15 cellular contexts compared by ENCODE assay signal in the genomic region with DNA sequence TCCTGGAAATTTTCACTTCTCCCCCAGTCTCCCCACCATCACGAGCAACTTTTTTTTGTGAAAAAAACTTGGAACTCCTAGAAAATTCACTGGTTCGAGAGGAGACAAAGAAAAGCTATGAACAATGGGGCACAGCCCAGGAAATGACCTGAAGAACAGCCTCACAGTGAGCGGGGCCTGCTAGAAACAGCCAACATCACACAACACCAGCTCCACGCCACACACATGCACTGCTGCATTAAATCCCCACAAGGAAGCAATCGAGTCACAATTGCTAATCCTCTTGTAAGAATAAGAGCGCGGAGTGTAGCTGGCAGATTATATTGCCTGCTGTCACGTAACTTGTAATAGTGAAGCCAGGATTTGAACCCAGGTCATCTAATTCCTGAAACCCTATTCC.
"Had no signal": no experiment of that assay in that cellular context is flagged by ENCODE, and none has a peak within 500 bp of the region (broad histone marks: within the 10 kb centered on the region; RNA-seq: fewer than 3 reads in every experiment).

No MANE protein-coding gene starts in this region.

- ATAC-seq: activated naive CD4-positive, alpha-beta T cell treated with anti-CD3 and anti-CD28 coated beads, Interleukin-2, amount 50 U/mL, for 72 hours; activated T-cell treated with anti-CD3 and anti-CD28 coated beads, Interleukin-2, amount 50 U/mL, for 4 hours; SK-N-SH treated with all-trans-retinoic acid at 6 μM for 48 hours had no signal

- H3K27me3 ChIP-seq: dorsolateral prefrontal cortex, heart right ventricle, right atrium auricular region, tibial nerve had no signal

- H3K9ac ChIP-seq: parathyroid adenoma had no signal

- H3K36me3 ChIP-seq: left ventricle myocardium inferior had no signal

- H3K4me3 ChIP-seq: dorsolateral prefrontal cortex, heart right ventricle, left ventricle myocardium inferior, right atrium auricular region, skin epidermis, tibial nerve had no signal

- H3K27me3 Mint-ChIP-seq: activated B cell treated with CpG ODN at 0.5 μM for 24 hours had no signal

- H3K79me2 ChIP-seq: parathyroid adenoma had no signal

- H3K9me3 ChIP-seq: heart right ventricle, left ventricle myocardium inferior, right atrium auricular region, tibial nerve had no signal

- DNase-seq: activated B cell treated with CpG ODN at 0.5 μM for 24 hours; activated CD4-positive, alpha-beta T cell treated with anti-CD3 and anti-CD28 coated beads, Interleukin-2, amount 50 U/mL, for 4 hours; activated effector memory CD4-positive, alpha-beta T cell treated with anti-CD3 and anti-CD28 coated beads, Interleukin-2, amount 50 U/mL, for 16 hours; activated T-cell treated with anti-CD3 and anti-CD28 coated beads, Interleukin-2, amount 50 U/mL, for 4 hours; amniotic stem cell; dorsolateral prefrontal cortex; islet precursor cell; left ventricle myocardium inferior had no signal

- H3K27ac Mint-ChIP-seq: activated B cell treated with CpG ODN at 0.5 μM for 24 hours had no signal

- H3K9me3 Mint-ChIP-seq: activated B cell treated with CpG ODN at 0.5 μM for 24 hours; activated naive CD4-positive, alpha-beta T cell treated with anti-CD3 and anti-CD28 coated beads, Interleukin-2, amount 50 U/mL, for 72 hours; activated T-cell treated with anti-CD3 and anti-CD28 coated beads, Interleukin-2, amount 50 U/mL, for 4 hours had no signal

- H3K27ac ChIP-seq: dorsolateral prefrontal cortex, left ventricle myocardium inferior, parathyroid adenoma, right atrium auricular region, tibial nerve had no signal

- H3K4me3 Mint-ChIP-seq: activated B cell treated with CpG ODN at 0.5 μM for 24 hours; activated T-cell treated with anti-CD3 and anti-CD28 coated beads, Interleukin-2, amount 50 U/mL, for 4 hours had no signal

- H3K4me1 ChIP-seq: left ventricle myocardium inferior, parathyroid adenoma, tibial nerve had no signal

- H2AFZ ChIP-seq: parathyroid adenoma had no signal
